In the genomic region with DNA sequence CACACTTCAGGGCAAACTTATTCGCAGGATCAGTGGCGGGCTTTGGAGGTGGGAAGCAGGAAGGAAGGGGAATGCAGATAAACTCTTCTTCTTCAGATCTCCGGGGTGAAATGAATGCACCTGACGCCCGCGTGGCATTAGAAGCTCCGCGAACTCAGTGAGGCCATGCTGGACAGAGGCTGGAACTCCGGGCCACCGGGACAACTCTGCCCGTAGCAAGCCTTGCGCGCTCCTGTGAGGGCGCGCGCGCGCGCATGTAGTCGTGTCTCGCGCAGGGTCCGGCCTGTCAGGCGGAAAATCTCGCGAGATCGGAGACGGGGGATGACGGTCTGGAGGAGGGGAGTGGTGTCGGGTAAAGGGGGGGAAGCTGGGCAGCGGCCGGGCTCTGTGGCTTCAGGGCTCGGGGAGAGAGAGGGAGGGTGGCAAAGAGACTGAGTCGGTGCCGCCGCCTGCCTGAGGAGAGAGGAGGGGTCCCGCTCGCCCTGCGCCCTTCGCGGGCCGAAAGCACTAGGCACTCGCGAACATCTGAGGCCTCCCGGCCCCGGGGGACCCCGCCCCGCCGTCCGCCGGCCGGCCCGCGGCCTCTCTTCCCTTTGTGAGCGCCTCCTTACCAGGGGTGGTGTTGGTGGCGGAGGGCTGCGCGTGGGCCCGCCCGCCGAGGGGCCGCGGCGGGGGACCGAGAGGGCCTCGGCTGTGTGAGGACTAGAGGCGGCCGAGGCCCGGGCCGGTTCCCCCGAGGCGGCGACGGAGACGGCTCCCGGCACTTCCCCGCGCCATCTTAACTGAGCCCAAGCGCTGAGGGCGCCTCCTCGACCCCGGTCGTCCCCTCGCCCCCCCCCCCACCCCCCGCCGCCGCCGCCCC, we compare ENCODE assay signal across 8 cellular contexts.
DNase-seq lines count a peak whose midpoint lies in the region; ATAC-seq lines count a peak whose summit lies in the region.

Gene TAOK1, plus strand, starts transcription at position 370 of the 862 bp plus-strand sequence. CDS start 61,186 bp downstream, outside the sequence.

- peak within 1 kb of the TSS; percentile 91 to 94 for H3K4me3 Mint-ChIP-seq in effector memory CD8-positive, alpha-beta T cell

- H3K27ac ChIP-seq in HUES48 (ENCODE audit: low read depth, low read length) = peak within 1 kb of the TSS; percentile 97

- H3K27ac Mint-ChIP-seq in effector memory CD8-positive, alpha-beta T cell = peak within 1 kb of the TSS; percentile 96 to 98

- ATAC-seq in GM21360 (IDR thresholded peaks at IDR 0.05; ENCODE audit: unreplicated experiment) = peak; percentile 73
- ATAC-seq in effector memory CD8-positive, alpha-beta T cell (replicated peaks) = peak; percentile 94

- H3K4me1 ChIP-seq in HUES48 (ENCODE audit: control insufficient read depth, insufficient read depth, low read length) = peaks cover 21% of the 10 kb centered on the region
- H3K4me1 ChIP-seq in NT2/D1 (ENCODE audit: insufficient read depth, insufficient read length) = no peaks in the 10 kb centered on the region

- DNase-seq in CMK (ENCODE audit: low read depth) = peak; percentile 95
- DNase-seq in NT2/D1 (ENCODE audit: low read depth, low spot score) = peak; percentile 94
- peak; percentile 92 to 99 (median 94) for DNase-seq in activated CD8-positive, alpha-beta memory T cell treated with anti-CD3 and anti-CD28 coated beads for 48 hours (ENCODE audit: low read depth in 2 of 3, low spot score in 2 of 3)
- peak; percentile 97 to 98 (median 97) for DNase-seq in effector memory CD8-positive, alpha-beta T cell
- DNase-seq in medulla oblongata (ENCODE audit: extremely low spot score) = peak; percentile 99
- DNase-seq in stimulated activated CD4-positive, alpha-beta T cell treated with anti-CD3 and anti-CD28 coated beads, TNF-alpha, amount 100 ng/mL, for 48 hours (ENCODE audit: low read depth in 3 of 3) = peak; percentile 95 to 99 (median 99)

- H3K36me3 ChIP-seq in HUES48 (ENCODE audit: control insufficient read depth, insufficient read depth, low read length) (no peaks in the 10 kb centered on the region), NT2/D1 (ENCODE audit: insufficient read depth, insufficient read length, low read length) (no peaks in the 10 kb centered on the region)

- H3K9me3 ChIP-seq in HUES48 (ENCODE audit: control insufficient read depth, insufficient read depth, low read length) = no peaks in the 10 kb centered on the region
- no peaks in the 10 kb centered on the region for H3K9me3 ChIP-seq in NT2/D1 (ENCODE audit: insufficient read depth, low read length)

- no peaks in the 10 kb centered on the region for H3K9me3 Mint-ChIP-seq in effector memory CD8-positive, alpha-beta T cell

- H3K4me3 ChIP-seq in HUES48 (ENCODE audit: low read depth, low read length) = peak within 1 kb of the TSS; percentile 98
- peak within 1 kb of the TSS; percentile 83 for H3K4me3 ChIP-seq in NT2/D1 (ENCODE audit: insufficient read length, low read depth)

- H3K27me3 Mint-ChIP-seq in effector memory CD8-positive, alpha-beta T cell = no peaks in the 10 kb centered on the region

- no peaks in the 10 kb centered on the region for H3K27me3 ChIP-seq in HUES48 (ENCODE audit: control insufficient read depth, insufficient read depth, low read length)
- H3K27me3 ChIP-seq in NT2/D1 (ENCODE audit: insufficient read depth, insufficient read length) = no peaks in the 10 kb centered on the region

- H3K9ac ChIP-seq in HUES48 (ENCODE audit: low read depth, low read length) = peak within 1 kb of the TSS; percentile 95
- H3K9ac ChIP-seq in NT2/D1 (ENCODE audit: insufficient read length, low read depth) = peak within 1 kb of the TSS; percentile 89

- peaks cover 30 to 47% of the 10 kb centered on the region in 2 donors for H3K4me1 Mint-ChIP-seq in effector memory CD8-positive, alpha-beta T cell (ENCODE audit: low read depth in 2 of 2)

- H3K36me3 Mint-ChIP-seq in effector memory CD8-positive, alpha-beta T cell (ENCODE audit: insufficient read depth) = peaks cover 30% of the 10 kb centered on the region

Comparison
In these comparisons a context has a peak if more than half of its experiments do, and no peak if none do; other contexts are left out.
1. Peak in every context shown above with its lines: DNase-seq, ATAC-seq, H3K4me3 ChIP-seq and H3K27ac ChIP-seq.